In the genomic region with DNA sequence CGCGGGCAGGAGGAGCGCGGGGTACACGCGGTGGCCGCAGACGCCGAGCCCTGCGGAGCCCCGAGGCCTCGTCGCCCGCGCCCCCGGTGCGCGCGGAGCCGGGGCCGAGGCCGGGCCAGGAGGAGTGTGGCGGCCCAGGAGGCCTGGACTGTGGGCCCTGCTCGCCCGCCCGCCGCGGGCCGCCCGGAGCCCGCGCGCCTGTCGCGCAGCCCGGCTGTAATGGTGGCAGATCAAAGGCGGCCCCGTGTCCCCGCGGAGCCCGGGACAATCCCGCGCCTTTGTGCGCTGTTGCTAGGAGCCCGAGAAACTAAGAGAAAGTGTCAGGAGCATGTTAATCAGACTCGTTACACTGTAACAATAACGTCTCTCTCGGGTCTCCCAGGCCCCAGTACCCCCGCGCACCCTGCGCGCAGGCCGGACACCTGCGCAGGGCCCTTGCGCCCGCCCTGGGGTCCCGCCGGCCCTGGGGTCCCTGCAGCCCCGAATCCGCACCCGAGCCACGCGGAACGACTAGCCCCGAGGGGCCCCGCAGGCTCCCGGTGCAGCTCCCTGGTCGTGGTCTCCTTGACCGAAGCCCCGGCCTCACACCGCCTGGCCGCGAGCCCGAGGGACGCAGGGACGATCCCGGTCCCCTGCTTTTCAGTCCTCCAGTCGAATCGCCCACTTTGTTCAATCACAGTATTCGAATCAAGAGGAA, we compare ENCODE assay signal across 11 cellular contexts.
A peak's percentile ranks its signal among the peaks of the same experiment; 100 is the strongest.
DNase-seq lines count a peak whose midpoint lies in the region; ATAC-seq and TF ChIP-seq lines count a peak whose summit lies in the region.
"Had no signal": no experiment of that assay in that cellular context is flagged by ENCODE, and none has a peak within 500 bp of the region (broad histone marks: within the 10 kb centered on the region; RNA-seq: fewer than 3 reads in every experiment).

No MANE protein-coding gene starts in this region.

- no peaks in the 10 kb centered on the region for H3K36me3 ChIP-seq in CD4-positive, alpha-beta memory T cell (ENCODE audit: insufficient read depth, low read length)
- no peaks in the 10 kb centered on the region for H3K36me3 ChIP-seq in HUES64 (ENCODE audit: insufficient read depth, low read length)
- no peaks in the 10 kb centered on the region for H3K36me3 ChIP-seq in mesenchymal stem cell (ENCODE audit: control insufficient read depth in 1 of 2, insufficient read depth in 2 of 2, low read depth in 1 of 2, low read length in 2 of 2)

- peak overlapping the region in 1 of 2 donors; percentile 53 for H3K4me3 ChIP-seq in CD4-positive, alpha-beta memory T cell (ENCODE audit: low read length in 2 of 2)
- H3K4me3 ChIP-seq in HUES64 (ENCODE audit: low read length) (peak overlapping the region; percentile 49), mesenchymal stem cell (ENCODE audit: insufficient read depth in 1 of 2, low read depth in 1 of 2, low read length in 2 of 2) (no peak overlapping the region)

- H3K9me3 Mint-ChIP-seq in CD4-positive, alpha-beta memory T cell = no peaks in the 10 kb centered on the region
- H3K9me3 Mint-ChIP-seq in endothelial cell (ENCODE audit: unreplicated experiment) = no peaks in the 10 kb centered on the region

- CTCF ChIA-PET in CD4-positive, alpha-beta memory T cell (lab: Charles Lee; ENCODE audit: partially characterized antibody) = no interaction called here

- DNase-seq in CD4-positive, alpha-beta memory T cell = peak in 1 of 5 donors; percentile 12
- DNase-seq in endothelial cell (ENCODE audit: low spot score) = peak; percentile 14
- DNase-seq in putamen (ENCODE audit: low spot score) = peak; percentile 21
- DNase-seq in occipital lobe (lab: John Stamatoyannopoulos, UW) = no peak
- no peak for DNase-seq in GM10266 (ENCODE audit: extremely low spot score)
- no peak for DNase-seq in mesenchymal stem cell
- DNase-seq: DMS79 had no signal

- no peak overlapping the region for H3K27ac Mint-ChIP-seq in CD4-positive, alpha-beta memory T cell
- no peak overlapping the region for H3K27ac Mint-ChIP-seq in endothelial cell (ENCODE audit: unreplicated experiment)

- H2AK5ac ChIP-seq in mesenchymal stem cell (ENCODE audit: low read length, severe bottlenecking) = no peak overlapping the region

- no peak overlapping the region for H2BK120ac ChIP-seq in mesenchymal stem cell (ENCODE audit: low read depth, low read length)

- 42% methylated on average over 80 of the region's 80 CpGs for WGBS in HUES64
- WGBS in mesenchymal stem cell = 57% methylated on average over 74 of the region's 80 CpGs

- intact Hi-C loops in CD4-positive, alpha-beta memory T cell (cut with micrococcal nuclease) = no loop called here

- H3K4me1 Mint-ChIP-seq in CD4-positive, alpha-beta memory T cell = peaks cover 11 to 32% (median 16%) of the 10 kb centered on the region in 4 donors
- H3K4me1 Mint-ChIP-seq in endothelial cell (ENCODE audit: unreplicated experiment) = peaks cover 12% of the 10 kb centered on the region

- no peak overlapping the region for H3K23ac ChIP-seq in mesenchymal stem cell (ENCODE audit: low read length in 2 of 2)

- H2BK15ac ChIP-seq in mesenchymal stem cell (ENCODE audit: low read depth, poor library complexity, severe bottlenecking) = no peak overlapping the region

- no peak for TF ChIP-seq CTCF in endothelial cell (IDR thresholded peaks at IDR 0.05; ENCODE audit: unreplicated experiment)
- no peak for TF ChIP-seq CTCF in GM10266 (IDR thresholded peaks at IDR 0.05; ENCODE audit: control insufficient read depth, insufficient read depth, low read depth, missing control alignments)

- H4K91ac ChIP-seq in mesenchymal stem cell (ENCODE audit: low read length) = no peak overlapping the region

- no peaks in the 10 kb centered on the region for H3K4me1 ChIP-seq in CD4-positive, alpha-beta memory T cell (ENCODE audit: insufficient read depth, low read length)
- H3K4me1 ChIP-seq in HUES64 (ENCODE audit: insufficient read depth, low read length) (peaks cover 36% of the 10 kb centered on the region), mesenchymal stem cell (ENCODE audit: control insufficient read depth, insufficient read depth, low read depth, low read length) (peaks cover 2% of the 10 kb centered on the region)

- H3K4me2 ChIP-seq in mesenchymal stem cell (ENCODE audit: low read length, poor library complexity, severe bottlenecking) = no peak overlapping the region

- H3K9ac ChIP-seq in HUES64 (ENCODE audit: low read depth, low read length) = 0 out of 2 replicates have a peak overlapping the region, but pooled peaks have one; percentile 54
- no peak overlapping the region for H3K9ac ChIP-seq in mesenchymal stem cell (ENCODE audit: low read length)
- H3K9ac ChIP-seq: GM23248 had no signal

- POLR2A ChIA-PET in CD4-positive, alpha-beta memory T cell (lab: Charles Lee; ENCODE audit: partially characterized antibody) = interaction anchor here (1.2 kb wide), 1 partner anchor 238 kb away, joined by 3 read pairs; no protein-coding TSS in a partner anchor

- no peaks in the 10 kb centered on the region for H3K9me3 ChIP-seq in CD4-positive, alpha-beta memory T cell (ENCODE audit: control insufficient read depth in 1 of 2, low read length in 2 of 2)
- H3K9me3 ChIP-seq in HUES64 (ENCODE audit: insufficient read depth, low read depth, low read length) (no peaks in the 10 kb centered on the region), mesenchymal stem cell (ENCODE audit: control insufficient read depth, low read length) (no peaks in the 10 kb centered on the region)

- H3K27ac ChIP-seq in CD4-positive, alpha-beta memory T cell (ENCODE audit: low read depth, low read length) = no peak overlapping the region
- no peak overlapping the region for H3K27ac ChIP-seq in HUES64 (ENCODE audit: low read depth, low read length)
- no peak overlapping the region for H3K27ac ChIP-seq in mesenchymal stem cell (ENCODE audit: low read length, poor library complexity, severe bottlenecking)
- H3K27ac ChIP-seq: GM23248 had no signal

- no peak overlapping the region for H2BK12ac ChIP-seq in mesenchymal stem cell (ENCODE audit: low read length in 2 of 2)

- no peaks in the 10 kb centered on the region for H3K79me1 ChIP-seq in mesenchymal stem cell (replicated peaks; ENCODE audit: low read length, poor library complexity, severe bottlenecking)

- no peak overlapping the region for H2BK5ac ChIP-seq in mesenchymal stem cell (ENCODE audit: low read depth, low read length, poor library complexity, severe bottlenecking)

- peaks cover 41 to 46% of the 10 kb centered on the region in 2 donors for H3K27me3 Mint-ChIP-seq in CD4-positive, alpha-beta memory T cell
- peaks cover 13% of the 10 kb centered on the region for H3K27me3 Mint-ChIP-seq in endothelial cell (ENCODE audit: unreplicated experiment)

- peaks cover 19% of the 10 kb centered on the region for H3K27me3 ChIP-seq in CD4-positive, alpha-beta memory T cell (ENCODE audit: insufficient read depth, low read length)
- H3K27me3 ChIP-seq in HUES64 (ENCODE audit: insufficient read depth, low read length) (peaks cover 50% of the 10 kb centered on the region), mesenchymal stem cell (ENCODE audit: control insufficient read depth in 1 of 2, insufficient read depth in 1 of 2, low read length in 2 of 2) (peaks cover 5 to 89% of the 10 kb centered on the region in 2 experiments)

- H3K14ac ChIP-seq in mesenchymal stem cell (ENCODE audit: low read length in 2 of 2) = no peak overlapping the region

- H3K4me3 Mint-ChIP-seq in CD4-positive, alpha-beta memory T cell = peak overlapping the region; percentile 50 to 95 (median 84)
- H3K4me3 Mint-ChIP-seq in endothelial cell (ENCODE audit: unreplicated experiment) = no peak overlapping the region

- no peak overlapping the region for H3K4ac ChIP-seq in mesenchymal stem cell (ENCODE audit: low read depth in 1 of 2, low read length in 2 of 2)

- no peak overlapping the region for H4K8ac ChIP-seq in mesenchymal stem cell (ENCODE audit: low read length)

- no peaks in the 10 kb centered on the region for H3K36me3 Mint-ChIP-seq in CD4-positive, alpha-beta memory T cell
- H3K36me3 Mint-ChIP-seq in endothelial cell (ENCODE audit: low read depth, unreplicated experiment) = no peaks in the 10 kb centered on the region

- no peak overlapping the region for H2AFZ ChIP-seq in mesenchymal stem cell (ENCODE audit: low read depth, low read length)

- no peak for ATAC-seq in GM19023 (IDR thresholded peaks at IDR 0.05; ENCODE audit: unreplicated experiment)
- ATAC-seq: sciatic nerve had no signal

- no peak overlapping the region for H3K18ac ChIP-seq in mesenchymal stem cell (ENCODE audit: low read depth in 1 of 2, low read length in 2 of 2)

Comparison
In these comparisons a context has a peak if more than half of its experiments do, and no peak if none do; other contexts are left out.
1. DNase-seq: peak in endothelial cell (single experiment) and putamen (single experiment); none in occipital lobe (single experiment), GM10266 (single experiment) and mesenchymal stem cell (single experiment).